Comparison of ENCODE assay signal across 1 cellular context in genomic region chr12:122403831-122404230, GRCh38.
TF ChIP-seq lines count a peak whose summit lies in the region.

No MANE protein-coding gene starts in this region.

TF ChIP-seq in GM23338, 12 proteins besides CTCF, POLR2A, EP300 and RAD21 (continued from another document):
- TF ChIP-seq ZNF462 (CRISPR knock-in tag; IDR thresholded peaks at IDR 0.05) (no peak), ZNF331 (CRISPR knock-in tag; IDR thresholded peaks at IDR 0.05; ENCODE audit: low read depth) (no peak), ZNF114 (CRISPR knock-in tag; IDR thresholded peaks at IDR 0.05) (no peak), NANOG (IDR thresholded peaks at IDR 0.05; ENCODE audit: borderline replicate concordance) (no peak), EZH2 (IDR thresholded peaks at IDR 0.05; ENCODE audit: low read depth, unreplicated experiment) (no peak)
- TF ChIP-seq, protein P1, sequence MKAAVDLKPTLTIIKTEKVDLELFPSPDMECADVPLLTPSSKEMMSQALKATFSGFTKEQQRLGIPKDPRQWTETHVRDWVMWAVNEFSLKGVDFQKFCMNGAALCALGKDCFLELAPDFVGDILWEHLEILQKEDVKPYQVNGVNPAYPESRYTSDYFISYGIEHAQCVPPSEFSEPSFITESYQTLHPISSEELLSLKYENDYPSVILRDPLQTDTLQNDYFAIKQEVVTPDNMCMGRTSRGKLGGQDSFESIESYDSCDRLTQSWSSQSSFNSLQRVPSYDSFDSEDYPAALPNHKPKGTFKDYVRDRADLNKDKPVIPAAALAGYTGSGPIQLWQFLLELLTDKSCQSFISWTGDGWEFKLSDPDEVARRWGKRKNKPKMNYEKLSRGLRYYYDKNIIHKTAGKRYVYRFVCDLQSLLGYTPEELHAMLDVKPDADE (IDR thresholded peaks at IDR 0.05): no peak
